Comparison of ENCODE assay signal across 17 cellular contexts in genomic region chr2:227450196-227450851, GRCh38. TPM values are rescaled to one million over a fixed set of nuclear protein-coding genes. Genes with fewer than 3 reads are reported as not detected.
A peak's percentile ranks its signal among the peaks of the same experiment; 100 is the strongest.
DNase-seq lines count a peak whose midpoint lies in the region; ATAC-seq, FAIRE-seq and TF ChIP-seq lines count a peak whose summit lies in the region.
"Had no signal": no experiment of that assay in that cellular context is flagged by ENCODE, and none has a peak within 500 bp of the region (broad histone marks: within the 10 kb centered on the region; RNA-seq: fewer than 3 reads in every experiment).

No MANE protein-coding gene starts in this region.

- no peak overlapping the region for H3K4me3 Mint-ChIP-seq in CD4-positive, alpha-beta T cell
- H3K4me3 Mint-ChIP-seq: activated naive CD8-positive, alpha-beta T cell had no signal

- POLR2A ChIA-PET in CD4-positive, alpha-beta T cell (lab: Charles Lee): interaction anchor here (0.6 kb wide), 1 partner anchor 21 kb away, joined by 3 read pairs; no protein-coding TSS in a partner anchor

- no peaks in the 10 kb centered on the region for H3K27me3 ChIP-seq in CD4-positive, alpha-beta T cell (ENCODE audit: control insufficient read depth, insufficient read depth, low read length)
- H3K27me3 ChIP-seq: breast epithelium had no signal

- H3K9me3 ChIP-seq in CD4-positive, alpha-beta T cell (ENCODE audit: control insufficient read depth, low read length): no peaks in the 10 kb centered on the region
- H3K9me3 ChIP-seq: breast epithelium had no signal

- H3K4me3 ChIP-seq in fibroblast of pulmonary artery (replicated peaks; ENCODE audit: low read depth, low read length): no peak overlapping the region
- H3K4me3 ChIP-seq: breast epithelium had no signal

- H3K4me1 Mint-ChIP-seq in CD4-positive, alpha-beta T cell (ENCODE audit: low read depth): no peaks in the 10 kb centered on the region

- intact Hi-C loops in CD4-positive, alpha-beta T cell (cut with DNase I, micrococcal nuclease): no loop called here

- DNase-seq in CD1c-positive myeloid dendritic cell (ENCODE audit: extremely low spot score): peak; percentile 37
- peak; percentile 12 for DNase-seq in KG1 (lab: John Stamatoyannopoulos, UW)
- DNase-seq in fibroblast of pulmonary artery (ENCODE audit: low read depth): peak; percentile 60
- DNase-seq in renal cortical epithelial cell (ENCODE audit: low read depth): peak; percentile 85
- DNase-seq in D721Med (ENCODE audit: insufficient read length, low spot score): no peak
- no peak for DNase-seq in CD4-positive, alpha-beta T cell
- no peak for DNase-seq in erythroblast (lab: John Stamatoyannopoulos, UW)
- DNase-seq: activated T-cell treated with anti-CD3 and anti-CD28 coated beads, Interleukin-2, amount 50 U/mL, for 1 hour; effector CD4-positive, alpha-beta T cell; kidney glomerular epithelial cell; NCI-H1105; NCI-H69 had no signal

- no peak for FAIRE-seq in D721Med (lab: Jason Lieb, UNC)

- no peak for ATAC-seq in CD4-positive, alpha-beta T cell (ENCODE audit: poor library complexity)
- ATAC-seq in GM21737 (IDR thresholded peaks at IDR 0.05; ENCODE audit: unreplicated experiment): no peak

- H3K27me3 Mint-ChIP-seq in CD4-positive, alpha-beta T cell: no peaks in the 10 kb centered on the region
- H3K27me3 Mint-ChIP-seq: IgD-negative memory B cell had no signal

- H3K36me3 Mint-ChIP-seq in CD4-positive, alpha-beta T cell (ENCODE audit: low read depth): no peaks in the 10 kb centered on the region
- H3K36me3 Mint-ChIP-seq: activated naive CD8-positive, alpha-beta T cell; IgD-negative memory B cell had no signal

- CTCF ChIA-PET in CD4-positive, alpha-beta T cell (lab: Charles Lee): no interaction called here

- TF ChIP-seq CTCF in fibroblast of pulmonary artery (IDR thresholded peaks at IDR 0.05; ENCODE audit: low read length, missing control alignments): no peak
- TF ChIP-seq CTCF in D721Med (IDR thresholded peaks at IDR 0.05; ENCODE audit: insufficient read depth, missing control alignments): no peak
- no peak for TF ChIP-seq CTCF in CD4-positive, alpha-beta T cell (IDR thresholded peaks at IDR 0.05)

- no peaks in the 10 kb centered on the region for H3K9me3 Mint-ChIP-seq in CD4-positive, alpha-beta T cell
- H3K9me3 Mint-ChIP-seq: IgD-negative memory B cell had no signal

- H3K27ac Mint-ChIP-seq in CD4-positive, alpha-beta T cell: no peak overlapping the region
- H3K27ac Mint-ChIP-seq: IgD-negative memory B cell had no signal

- no peak overlapping the region for H3K27ac ChIP-seq in CD4-positive, alpha-beta T cell (ENCODE audit: low read depth, low read length)
- H3K27ac ChIP-seq: breast epithelium, parathyroid adenoma had no signal

- no peak for TF ChIP-seq POLR2A in erythroblast (IDR thresholded peaks at IDR 0.05; ENCODE audit: low read length)

RNA-seq across cellular contexts. Expression of gene AGFG1, which starts 21.6 kb away (rescaled TPM):
- 81.1 and 126 TPM in 2 replicates for total RNA-seq in renal cortical epithelial cell
- 10 to 100 TPM; 49.9 to 55.9 TPM for total RNA-seq in CD4-positive, alpha-beta T cell

Comparison
In these comparisons a context has a peak if more than half of its experiments do, and no peak if none do; other contexts are left out.
1. DNase-seq: peak in CD1c-positive myeloid dendritic cell (single experiment), KG1 (single experiment), fibroblast of pulmonary artery (single experiment) and renal cortical epithelial cell (single experiment); none in D721Med (single experiment), CD4-positive, alpha-beta T cell (0 of 10) and erythroblast (0 of 2).